Comparison of ENCODE assay signal across 9 cellular contexts in the genomic region with DNA sequence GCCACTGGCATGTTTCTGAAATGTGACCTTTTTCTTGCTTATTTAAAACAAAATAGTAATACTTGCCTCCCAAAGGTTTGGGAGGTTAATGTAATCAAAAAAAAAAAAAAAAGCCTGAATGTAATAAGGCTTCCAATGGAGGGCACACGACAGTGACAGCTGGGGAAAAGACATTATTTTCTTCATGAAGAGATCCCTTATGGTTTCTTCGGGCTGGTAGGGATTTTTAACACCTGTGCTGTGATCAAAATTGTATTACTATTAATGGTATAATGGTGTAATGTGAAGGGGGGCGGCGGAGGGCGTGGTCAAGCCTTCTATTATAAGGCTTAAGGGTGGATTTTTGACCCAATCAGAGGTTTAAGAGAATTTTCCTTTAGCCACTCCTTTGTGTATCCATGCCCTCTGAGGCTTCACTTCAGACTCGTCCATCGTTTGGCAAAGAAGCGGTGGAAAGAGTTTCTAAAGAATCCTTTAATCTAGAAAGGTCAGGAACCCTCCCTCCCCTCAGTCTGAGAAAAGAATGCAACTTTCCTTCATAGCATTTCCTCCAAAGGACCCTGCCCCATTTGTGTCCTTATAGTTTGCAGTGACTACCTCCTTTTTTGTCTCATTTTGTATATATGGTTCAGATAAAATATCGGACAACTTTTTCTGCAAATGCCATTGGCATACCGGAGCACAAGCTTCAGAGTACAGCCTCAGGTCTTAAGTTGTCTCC.
DNase-seq lines count a peak whose midpoint lies in the region; ATAC-seq, FAIRE-seq and TF ChIP-seq lines count a peak whose summit lies in the region.
"Had no signal": no experiment of that assay in that cellular context is flagged by ENCODE, and none has a peak within 500 bp of the region (broad histone marks: within the 10 kb centered on the region; RNA-seq: fewer than 3 reads in every experiment).

No MANE protein-coding gene starts in this region.

- 20% methylated on average over 10 of the region's 10 CpGs for WGBS in right lobe of liver (ENCODE audit: insufficient coverage, low coverage, low lambda C conversion rate, missing lambda C conversion rate)

- peak; percentile 96 for FAIRE-seq in G401.6 (lab: Jason Lieb, UNC)
- FAIRE-seq: colon had no signal

- H3K9me3 ChIP-seq in right lobe of liver, result no peaks in the 10 kb centered on the region

- TF ChIP-seq CTCF in NB4 (IDR thresholded peaks at IDR 0.05; ENCODE audit: low read depth, low read length), result no peak
- no peak for TF ChIP-seq CTCF in right lobe of liver (IDR thresholded peaks at IDR 0.05)

- ATAC-seq in right lobe of liver (no peak), GM21526 (IDR thresholded peaks at IDR 0.05; ENCODE audit: low FRiP score, unreplicated experiment) (no peak)
- ATAC-seq in stimulated activated naive CD8-positive, alpha-beta T cell treated with anti-CD3 and anti-CD28 coated beads, Interleukin-15, Interleukin-2, amounts not matched to agents 100 U/mL and 50 U/mL, for 24 hours, result no peak

- H3K27me3 ChIP-seq in right lobe of liver, result no peaks in the 10 kb centered on the region

- H3K4me3 ChIP-seq in NB4 (ENCODE audit: low read depth, low read length), result peak overlapping the region; percentile 64
- peak overlapping the region; percentile 2 to 61 (median 60) for H3K4me3 ChIP-seq in right lobe of liver

- TF ChIP-seq POLR2A in NB4 (IDR thresholded peaks at IDR 0.05; ENCODE audit: extremely low read depth, insufficient read length) (peak; percentile 81), right lobe of liver (IDR thresholded peaks at IDR 0.05) (peak; percentile 29)

- peak; percentile 86 for DNase-seq in NB4 (ENCODE audit: low read depth)
- peak; percentile 73 for DNase-seq in SK-N-DZ (ENCODE audit: low spot score)
- peak in 2 of 3 donors; percentile 44 to 56 for DNase-seq in right lobe of liver
- DNase-seq in stimulated activated naive CD8-positive, alpha-beta T cell treated with anti-CD3 and anti-CD28 coated beads, Interleukin-15, Interleukin-2, amounts not matched to agents 100 U/mL and 50 U/mL, for 24 hours, result peak; percentile 72
- no peak for DNase-seq in effector CD8-positive, alpha-beta T cell (lab: John Stamatoyannopoulos, UW)

- H3K4me1 ChIP-seq in right lobe of liver, result peaks cover 0 to 27% (median 8%) of the 10 kb centered on the region in 4 donors

- no peaks in the 10 kb centered on the region for H3K36me3 ChIP-seq in right lobe of liver

- H3K27ac ChIP-seq in cingulate gyrus (ENCODE audit: low read depth, low read length), result peak overlapping the region; percentile 100
- peak overlapping the region; percentile 99 to 100 (median 100) for H3K27ac ChIP-seq in right lobe of liver

- intact Hi-C loops in right lobe of liver (cut with DNase I), result no loop called here
